Comparison of ENCODE assay signal across 8 cellular contexts in genomic region chr2:55419236-55419513, GRCh38. TPM values are rescaled to one million over a fixed set of nuclear protein-coding genes. Genes with fewer than 3 reads are reported as not detected.
DNase-seq lines count a peak whose midpoint lies in the region; ATAC-seq and TF ChIP-seq lines count a peak whose summit lies in the region.

No MANE protein-coding gene starts in this region.

- TF ChIP-seq POLR2A in vagina (IDR thresholded peaks at IDR 0.05) = no peak

- ATAC-seq in HG03342 (IDR thresholded peaks at IDR 0.05; ENCODE audit: unreplicated experiment) (peak; percentile 5), naive B cell (ENCODE audit: low read depth in 2 of 2) (no peak)

- H3K36me3 Mint-ChIP-seq in naive B cell = no peaks in the 10 kb centered on the region

- no peaks in the 10 kb centered on the region for H3K9me3 Mint-ChIP-seq in naive B cell

- peaks cover 20 to 34% (median 31%) of the 10 kb centered on the region in 3 donors for H3K4me1 Mint-ChIP-seq in naive B cell

- H3K27me3 ChIP-seq in esophagus (ENCODE audit: control insufficient read depth in 1 of 2, insufficient read depth in 2 of 2, low read length in 2 of 2) = no peaks in the 10 kb centered on the region
- H3K27me3 ChIP-seq in vagina = no peaks in the 10 kb centered on the region

- H3K4me3 Mint-ChIP-seq in naive B cell = peak overlapping the region; percentile 90 to 97 (median 95)

- H3K9me3 ChIP-seq in esophagus (ENCODE audit: control insufficient read depth in 2 of 2, insufficient read depth in 1 of 2, low read depth in 1 of 2, low read length in 1 of 2) (no peaks in the 10 kb centered on the region), vagina (no peaks in the 10 kb centered on the region)

- H3K4me1 ChIP-seq in esophagus (ENCODE audit: control insufficient read depth in 2 of 2, insufficient read depth in 2 of 2, low read length in 1 of 2) = no peaks in the 10 kb centered on the region
- peaks cover 22% of the 10 kb centered on the region for H3K4me1 ChIP-seq in vagina

- DNase-seq in DMS79 (lab: John Stamatoyannopoulos, UW) = peak; percentile 50
- DNase-seq in DMS79 treated with DMSO at 0.1 percent for 48 hours (lab: John Stamatoyannopoulos, UW) = no peak
- peak; percentile 66 for DNase-seq in UCSD-AML1 (lab: John Stamatoyannopoulos, UW; ENCODE audit: unreplicated experiment)
- DNase-seq in naive B cell = peak; percentile 20
- no peak for DNase-seq in vagina (ENCODE audit: extremely low spot score in 2 of 2)
- DNase-seq in GOT3 (lab: John Stamatoyannopoulos, UW) = no peak

- H3K4me3 ChIP-seq in esophagus (ENCODE audit: low read depth in 1 of 2, low read length in 2 of 2) (peak overlapping the region; percentile 69 to 93), vagina (peak overlapping the region; percentile 81 to 83)

- no peak for TF ChIP-seq CTCF in vagina (IDR thresholded peaks at IDR 0.05)

- H3K27ac Mint-ChIP-seq in naive B cell = peak overlapping the region; percentile 33 to 98 (median 92)

- intact Hi-C loops in vagina (cut with DNase I) = no loop called here

- H3K27me3 Mint-ChIP-seq in naive B cell = no peaks in the 10 kb centered on the region

- H3K27ac ChIP-seq in esophagus (ENCODE audit: low read depth in 2 of 2, low read length in 1 of 2) = peak overlapping the region; percentile 32 to 89
- H3K27ac ChIP-seq in vagina = peak overlapping the region; percentile 92

- WGBS in esophagus, 2 donors = 1% methylated on average over 14 of the region's 14 CpGs

- H3K36me3 ChIP-seq in esophagus (ENCODE audit: control insufficient read depth in 2 of 2, insufficient read depth in 2 of 2, low read length in 1 of 2) (no peaks in the 10 kb centered on the region), vagina (no peaks in the 10 kb centered on the region)

RNA-seq across cellular contexts. Expression of gene CCDC88A, which starts 0.5 kb away (rescaled TPM):
- polyA plus RNA-seq in esophagus (1 to 10 TPM; 3.3 to 7.0 TPM), naive B cell (ENCODE audit: low read depth in 6 of 6) (1 to 10 TPM; 1.3 to 5.0 (median 2.8) TPM)
- 34.9 TPM for total RNA-seq in vagina

Comparison
In these comparisons a context has a peak if more than half of its experiments do, and no peak if none do; other contexts are left out.
1. DNase-seq: peak in DMS79 (single experiment), UCSD-AML1 (single experiment) and naive B cell (single experiment); none in DMS79 treated with DMSO at 0.1 percent for 48 hours (single experiment), vagina (0 of 2) and GOT3 (single experiment).